In genomic region chr2:12770569-12770968, GRCh38 we compare ENCODE assay signal across 33 cellular contexts.
"Had no signal": no experiment of that assay in that cellular context is flagged by ENCODE, and none has a peak within 500 bp of the region (broad histone marks: within the 10 kb centered on the region; RNA-seq: fewer than 3 reads in every experiment).

No MANE protein-coding gene starts in this region.

- H3K4me2 ChIP-seq: PC-9 had no signal

- H3K9me3 Mint-ChIP-seq: activated CD4-positive, alpha-beta memory T cell treated with anti-CD3 and anti-CD28 coated beads, Interleukin-2, amount 10 ng/mL, durations not matched to agents 7 days and 5 days; activated naive CD4-positive, alpha-beta T cell treated with anti-CD3 and anti-CD28 coated beads, Interleukin-2, amount 50 U/mL, for 24 hours; activated T-helper 2 cell treated with anti-CD3 and anti-CD28 coated beads, Interferon-gamma antibody, Interleukin-2, Interleukin-4, amounts not matched to agents 10 μg/mL and 5 μg/mL and 100 μg/mL, durations not matched to agents 14 hours and 24 hours and 36 hours had no signal

- H3K9me3 ChIP-seq: ascending aorta had no signal

- H3K4me3 Mint-ChIP-seq: activated CD4-positive, alpha-beta memory T cell treated with anti-CD3 and anti-CD28 coated beads, Interleukin-2, amount 10 ng/mL, durations not matched to agents 7 days and 5 days; activated CD8-positive, alpha-beta memory T cell treated with anti-CD3 and anti-CD28 coated beads, Interleukin-2, amount 10 ng/mL, durations not matched to agents 7 days and 5 days; activated naive CD4-positive, alpha-beta T cell treated with anti-CD3 and anti-CD28 coated beads, Interleukin-2, amount 50 U/mL, for 24 hours; activated naive CD8-positive, alpha-beta T cell treated with anti-CD3 and anti-CD28 coated beads, Interleukin-2, amount 10 ng/mL, durations not matched to agents 7 days and 5 days had no signal

- H3K27me3 ChIP-seq: ascending aorta, breast epithelium had no signal

- DNase-seq: activated CD4-positive, alpha-beta memory T cell treated with anti-CD3 and anti-CD28 coated beads, Interleukin-2, amount 10 ng/mL, durations not matched to agents 7 days and 5 days; activated CD4-positive, alpha-beta T cell treated with anti-CD3 and anti-CD28 coated beads for 1 hour; activated CD4-positive, alpha-beta T cell treated with anti-CD3 and anti-CD28 coated beads for 48 hours; activated CD4-positive, CD25-positive, alpha-beta regulatory T cell; activated CD8-positive, alpha-beta memory T cell treated with anti-CD3 and anti-CD28 coated beads for 24 hours; activated CD8-positive, alpha-beta memory T cell treated with anti-CD3 and anti-CD28 coated beads, Interleukin-2, amount 10 ng/mL, durations not matched to agents 7 days and 5 days; activated CD8-positive, alpha-beta memory T cell treated with anti-CD3 and anti-CD28 coated beads, Interleukin-2, amount 50 U/mL, for 48 hours; activated gamma-delta T cell; activated naive CD4-positive, alpha-beta T cell treated with Interleukin-2 at 50 U/mL for 16 hours; activated naive CD8-positive, alpha-beta T cell treated with anti-CD3 and anti-CD28 coated beads, Interleukin-2, amount 10 ng/mL, durations not matched to agents 7 days and 5 days; activated T-cell treated with anti-CD3 and anti-CD28 coated beads, Interleukin-2, amount 50 U/mL, for 48 hours; amygdala; Karpas-422; NCI-H1105; NCI-H1417 treated with DMSO at 0.1 percent for 48 hours; NCI-H1930; NCI-H2081 treated with DMSO at 0.1 percent for 48 hours; NCI-H226; NCI-H446 treated with DMSO at 0.1 percent for 48 hours; NCI-H524 treated with DMSO at 0.1 percent for 48 hours; NK-92 treated with Interleukin-12 subunit alpha and Interleukin-12 subunit beta, amount 100 ng/mL, for 24 hours; PC-9; Right ventricle myocardium superior; SW 1271; T-helper 1 cell; T-helper 2 cell; T-helper 9 cell had no signal

- H3K36me3 Mint-ChIP-seq: activated CD8-positive, alpha-beta memory T cell treated with anti-CD3 and anti-CD28 coated beads, Interleukin-2, amount 10 ng/mL, durations not matched to agents 7 days and 5 days; activated naive CD4-positive, alpha-beta T cell treated with anti-CD3 and anti-CD28 coated beads, Interleukin-2, amount 50 U/mL, for 24 hours; activated naive CD8-positive, alpha-beta T cell treated with anti-CD3 and anti-CD28 coated beads, Interleukin-2, amount 10 ng/mL, durations not matched to agents 7 days and 5 days had no signal

- H2AFZ ChIP-seq: PC-9 had no signal

- H3K4me1 ChIP-seq: ascending aorta, breast epithelium had no signal

- ATAC-seq: activated CD8-positive, alpha-beta memory T cell treated with anti-CD3 and anti-CD28 coated beads, Interleukin-2, amount 10 ng/mL, durations not matched to agents 7 days and 5 days had no signal

- H3K27ac Mint-ChIP-seq: activated CD4-positive, alpha-beta memory T cell treated with anti-CD3 and anti-CD28 coated beads, Interleukin-2, amount 10 ng/mL, durations not matched to agents 7 days and 5 days; activated CD8-positive, alpha-beta memory T cell treated with anti-CD3 and anti-CD28 coated beads, Interleukin-2, amount 10 ng/mL, durations not matched to agents 7 days and 5 days; activated naive CD4-positive, alpha-beta T cell treated with anti-CD3 and anti-CD28 coated beads, Interleukin-2, amount 50 U/mL, for 24 hours; activated naive CD8-positive, alpha-beta T cell treated with anti-CD3 and anti-CD28 coated beads, Interleukin-2, amount 10 ng/mL, durations not matched to agents 7 days and 5 days; activated T-helper 2 cell treated with anti-CD3 and anti-CD28 coated beads, Interferon-gamma antibody, Interleukin-2, Interleukin-4, amounts not matched to agents 10 μg/mL and 5 μg/mL and 100 μg/mL, durations not matched to agents 14 hours and 24 hours and 36 hours had no signal

- H3K36me3 ChIP-seq: ascending aorta, breast epithelium had no signal

- H3K4me1 Mint-ChIP-seq: activated CD4-positive, alpha-beta memory T cell treated with anti-CD3 and anti-CD28 coated beads, Interleukin-2, amount 10 ng/mL, durations not matched to agents 7 days and 5 days; activated CD8-positive, alpha-beta memory T cell treated with anti-CD3 and anti-CD28 coated beads, Interleukin-2, amount 10 ng/mL, durations not matched to agents 7 days and 5 days had no signal

- H3K4me3 ChIP-seq: ascending aorta, breast epithelium, PC-9 had no signal

- H3K27ac ChIP-seq: ascending aorta, breast epithelium, PC-9, RWPE1, VCaP had no signal
